8 cellular contexts compared by ENCODE assay signal in genomic region chr4:49118379-49119212, GRCh38.
DNase-seq lines count a peak whose midpoint lies in the region; ATAC-seq and TF ChIP-seq lines count a peak whose summit lies in the region.
"Not testable (repeated sequence)": the region's sequence is repeated elsewhere in the genome, so short reads cannot be mapped to it uniquely, and the experiment has no call there.

No MANE protein-coding gene starts in this region.

- H3K36me3 Mint-ChIP-seq in activated CD8-positive, alpha-beta memory T cell treated with anti-CD3 and anti-CD28 coated beads, Interleukin-2, amount 10 ng/mL, durations not matched to agents 7 days and 5 days = peaks cover 63% of the 10 kb centered on the region

- H3K27ac ChIP-seq in upper lobe of right lung = not testable (repeated sequence)

- H3K4me3 ChIP-seq in fibroblast of villous mesenchyme (ENCODE audit: low read depth, low read length); upper lobe of right lung: not testable (repeated sequence)

- ATAC-seq in GM18870 (IDR thresholded peaks at IDR 0.05; ENCODE audit: unreplicated experiment) (peak; percentile 57), GM21576 (IDR thresholded peaks at IDR 0.05; ENCODE audit: unreplicated experiment) (peak; percentile 44), HG02973 (IDR thresholded peaks at IDR 0.05; ENCODE audit: unreplicated experiment) (peak; percentile 59), HG03521 (IDR thresholded peaks at IDR 0.05; ENCODE audit: unreplicated experiment) (peak; percentile 50), upper lobe of right lung (peak; percentile 76)
- ATAC-seq in activated CD8-positive, alpha-beta memory T cell treated with anti-CD3 and anti-CD28 coated beads, Interleukin-2, amount 10 ng/mL, durations not matched to agents 7 days and 5 days = peak; percentile 42

- H3K4me3 Mint-ChIP-seq in activated CD8-positive, alpha-beta memory T cell treated with anti-CD3 and anti-CD28 coated beads, Interleukin-2, amount 10 ng/mL, durations not matched to agents 7 days and 5 days = not testable (repeated sequence)

- CTCF ChIA-PET in activated CD8-positive, alpha-beta memory T cell treated with anti-CD3 and anti-CD28 coated beads, Interleukin-2, amount 10 ng/mL, durations not matched to agents 7 days and 5 days (lab: Charles Lee) = not testable (repeated sequence)

- not testable (repeated sequence) for H3K4me1 Mint-ChIP-seq in activated CD8-positive, alpha-beta memory T cell treated with anti-CD3 and anti-CD28 coated beads, Interleukin-2, amount 10 ng/mL, durations not matched to agents 7 days and 5 days

- peaks cover 20% of the 10 kb centered on the region for H3K9me3 ChIP-seq in upper lobe of right lung

- intact Hi-C loops in upper lobe of right lung (cut with DNase I) = not testable (repeated sequence)

- not testable (repeated sequence) for H3K4me1 ChIP-seq in upper lobe of right lung

- DNase-seq in activated CD8-positive, alpha-beta memory T cell treated with anti-CD3 and anti-CD28 coated beads, Interleukin-2, amount 10 ng/mL, durations not matched to agents 7 days and 5 days; upper lobe of right lung: not testable (repeated sequence)
- peak; percentile 16 for DNase-seq in fibroblast of villous mesenchyme (ENCODE audit: low read depth)
- peak; percentile 48 for DNase-seq in medulla oblongata (ENCODE audit: extremely low spot score)

- not testable (repeated sequence) for H3K27me3 Mint-ChIP-seq in activated CD8-positive, alpha-beta memory T cell treated with anti-CD3 and anti-CD28 coated beads, Interleukin-2, amount 10 ng/mL, durations not matched to agents 7 days and 5 days

- peaks cover 50% of the 10 kb centered on the region for H3K9me3 Mint-ChIP-seq in activated CD8-positive, alpha-beta memory T cell treated with anti-CD3 and anti-CD28 coated beads, Interleukin-2, amount 10 ng/mL, durations not matched to agents 7 days and 5 days (ENCODE audit: low read depth)

- TF ChIP-seq CTCF in fibroblast of villous mesenchyme (IDR thresholded peaks at IDR 0.05; ENCODE audit: insufficient read depth, low read depth, low read length); upper lobe of right lung (IDR thresholded peaks at IDR 0.05): not testable (repeated sequence)

- not testable (repeated sequence) for H3K27me3 ChIP-seq in upper lobe of right lung

- H3K27ac Mint-ChIP-seq in activated CD8-positive, alpha-beta memory T cell treated with anti-CD3 and anti-CD28 coated beads, Interleukin-2, amount 10 ng/mL, durations not matched to agents 7 days and 5 days = not testable (repeated sequence)

- H3K36me3 ChIP-seq in upper lobe of right lung = not testable (repeated sequence)
